ENCODE assay signal across 20 cellular contexts in genomic region chr6:41695825-41696224, GRCh38. TPM values are rescaled to one million over a fixed set of nuclear protein-coding genes. Genes with fewer than 3 reads are reported as not detected.
DNase-seq lines count a peak whose midpoint lies in the region; ATAC-seq, FAIRE-seq and TF ChIP-seq lines count a peak whose summit lies in the region.
"Had no signal": no experiment of that assay in that cellular context is flagged by ENCODE, and none has a peak within 500 bp of the region (broad histone marks: within the 10 kb centered on the region; RNA-seq: fewer than 3 reads in every experiment).

No MANE protein-coding gene starts in this region.

- H3K9me3 ChIP-seq in HepG2 (ENCODE audit: low read length), result no peaks in the 10 kb centered on the region
- H3K9me3 ChIP-seq: SJSA1 had no signal

- DNase-seq in HepG2 (ENCODE audit: low spot score), result no peak
- peak in 16 of 49 donors; percentile 17 to 62 (median 35) for DNase-seq in substantia nigra (lab: John Stamatoyannopoulos, UW)
- DNase-seq in NOMO-1 treated with dmso at 0.1 percent for 144 hours (lab: John Stamatoyannopoulos, UW; ENCODE audit: unreplicated experiment), result no peak
- DNase-seq: ACHN, COR-L47, DMS 273 treated with DMSO at 0.1 percent for 48 hours, GDM1, KG1, NCI-H1417, NCI-H187 treated with DMSO at 0.1 percent for 48 hours, NCI-H345, NCI-H524 treated with DMSO at 0.1 percent for 48 hours, PC-9 had no signal

- TF ChIP-seq CTCF in HepG2 (CRISPR knock-in tag; IDR thresholded peaks at IDR 0.05), result no peak

- TF ChIP-seq RAD21 in HepG2 (CRISPR knock-in tag; IDR thresholded peaks at IDR 0.05), result no peak

- no peak overlapping the region for H3K9ac ChIP-seq in HepG2 (ENCODE audit: insufficient read depth, low read depth, low read length)

- CTCF ChIA-PET in HepG2 (lab: Yijun Ruan, JAX; ENCODE audit: low intra/inter-chr PET ratio, low total read pairs), result no interaction called here

- H3K27me3 ChIP-seq in HepG2 (ENCODE audit: control insufficient read depth in 1 of 2, insufficient read depth in 2 of 2, low read length in 2 of 2), result no peaks in the 10 kb centered on the region
- H3K27me3 ChIP-seq: SJSA1 had no signal

- intact Hi-C loops in HepG2 (cut with micrococcal nuclease; ENCODE audit: unreplicated experiment), result no loop called here

- no peaks in the 10 kb centered on the region for H3K79me2 ChIP-seq in HepG2 (ENCODE audit: insufficient read depth, low read length)

- H3K36me3 ChIP-seq in HepG2 (replicated peaks in 1 of 2; ENCODE audit: control insufficient read depth in 1 of 2, insufficient read depth in 2 of 2, low read length in 2 of 2), result peaks cover 0 to 4% of the 10 kb centered on the region in 2 experiments; a peak in 2 of 5 replicates
- H3K36me3 ChIP-seq: SJSA1 had no signal

- no peak overlapping the region for H3K4me2 ChIP-seq in HepG2 (ENCODE audit: low read depth, low read length)
- H3K4me2 ChIP-seq: PC-9 had no signal

- no peak for FAIRE-seq in HepG2 (lab: Jason Lieb, UNC)
- FAIRE-seq: H1 had no signal

- no peak overlapping the region for H2AFZ ChIP-seq in HepG2 (ENCODE audit: low read length)
- H2AFZ ChIP-seq: PC-9 had no signal

- TF ChIP-seq EP300 in HepG2 (IDR thresholded peaks at IDR 0.05; ENCODE audit: low read depth in 2 of 2, low read length in 2 of 2), result no peak
- TF ChIP-seq EP300 in HepG2 (CRISPR knock-in tag; IDR thresholded peaks at IDR 0.05; ENCODE audit: borderline replicate concordance), result no peak

- POLR2A ChIA-PET in HepG2 (lab: Yijun Ruan, JAX), result no interaction called here

- BruUV-seq in HepG2 (replicated peaks; lab: Mats Ljungman, UMichigan), result no TSS peak

- H4K20me1 ChIP-seq in HepG2 (ENCODE audit: insufficient read depth, low read length), result no peaks in the 10 kb centered on the region

- WGBS in HepG2 (ENCODE audit: low lambda C conversion rate), result 79% methylated on average over 2 of the region's 6 CpGs

- ATAC-seq in HepG2 (peak; percentile 50), GM19455 (IDR thresholded peaks at IDR 0.05; ENCODE audit: unreplicated experiment) (no peak), GM21515 (IDR thresholded peaks at IDR 0.05; ENCODE audit: unreplicated experiment) (no peak), GM18870 (IDR thresholded peaks at IDR 0.05; ENCODE audit: unreplicated experiment) (no peak)

- in situ Hi-C loops in HepG2 (cut with HindIII; ENCODE audit: extremely low pct_ligation_motif_present, low pct_unique_long_range_greater_than_20kb), result no loop called here

- no peak for TF ChIP-seq POLR2A in HepG2 (IDR thresholded peaks at IDR 0.05; ENCODE audit: insufficient read depth in 1 of 2, low read depth in 2 of 2, low read length in 2 of 2)

- H3K27ac ChIP-seq in angular gyrus (ENCODE audit: low read depth, low read length), result peak overlapping the region; percentile 99
- peak overlapping the region; percentile 100 for H3K27ac ChIP-seq in cingulate gyrus (ENCODE audit: low read depth, low read length)
- no peak overlapping the region for H3K27ac ChIP-seq in HepG2 (ENCODE audit: extremely low read length, insufficient read depth, low read length)
- peak overlapping the region; percentile 100 for H3K27ac ChIP-seq in substantia nigra (ENCODE audit: low read depth, low read length, poor library complexity, severe bottlenecking)
- H3K27ac ChIP-seq: PC-9, SJSA1 had no signal

- H3K4me3 ChIP-seq in HepG2 (replicated peaks in 1 of 3; ENCODE audit: insufficient read depth in 1 of 3, low read depth in 2 of 3, low read length in 3 of 3), result no peak overlapping the region
- H3K4me3 ChIP-seq: PC-9, SJSA1 had no signal

- peaks cover 11% of the 10 kb centered on the region; the same call in 1 of the 2 replicates for H3K4me1 ChIP-seq in HepG2 (ENCODE audit: insufficient read depth, low read length)

RNA-seq across cellular contexts. Expression of gene TFEB, which starts 39.6 kb away (rescaled TPM):
- 12.8 and 13.3 TPM in 2 replicates for total RNA-seq in HepG2 (2016; rRNA removed; fragmentation: Illumina TruSeq; extraction: Trizol)
- 7.3 and 10.0 TPM in 2 replicates for total RNA-seq in HepG2 (2016; cell fraction: cytosol; rRNA removed; fragmentation: Illumina TruSeq; extraction: Trizol; ENCODE audit: low read depth)
- total RNA-seq in HepG2 (2016; cell fraction: insoluble cytoplasmic fraction; rRNA removed; fragmentation: Illumina TruSeq; extraction: Trizol), result 10.9 and 15.1 TPM in 2 replicates
- total RNA-seq in HepG2 (2016; cell fraction: membrane; rRNA removed; fragmentation: Illumina TruSeq; extraction: Trizol), result 15.3 and 15.8 TPM in 2 replicates
- total RNA-seq in HepG2 (2016; cell fraction: nucleus; rRNA removed; fragmentation: Illumina TruSeq; extraction: Trizol), result 9.0 and 11.5 TPM in 2 replicates
- polyA plus RNA-seq in HepG2 (2011; rRNA removed), result 18.7 and 21.6 TPM in 2 replicates
- 7.6 and 16.3 TPM in 2 replicates for polyA plus RNA-seq in HepG2 (2011; cell fraction: cytosol; rRNA removed)
- 14.8 and 19.8 TPM in 2 replicates for polyA plus RNA-seq in HepG2 (2011; cell fraction: nucleus; rRNA removed)
- 4.8 and 7.7 TPM in 2 replicates for polyA plus RNA-seq in HepG2 (2012)
- polyA plus RNA-seq in HepG2 (2016; cell fraction: cytosol; fragmentation: Illumina TruSeq; extraction: Trizol; ENCODE audit: low read depth), result 8.4 and 9.0 TPM in 2 replicates
- 13.2 and 14.2 TPM in 2 replicates for polyA plus RNA-seq in HepG2 (2016; cell fraction: insoluble cytoplasmic fraction; fragmentation: Illumina TruSeq; extraction: Trizol; ENCODE audit: low read depth)
- 12.3 and 14.8 TPM in 2 replicates for polyA plus RNA-seq in HepG2 (2016; cell fraction: membrane; fragmentation: Illumina TruSeq; extraction: Trizol; ENCODE audit: low read depth)
- 26.4 and 27.9 TPM in 2 replicates for polyA plus RNA-seq in HepG2 (2016; cell fraction: nucleus; fragmentation: Illumina TruSeq; extraction: Trizol; ENCODE audit: insufficient read depth, low read depth)
- 22.8 and 39.7 TPM in 2 replicates for polyA minus RNA-seq in HepG2 (2011; rRNA and poly(A)+ RNA removed; ENCODE audit: low replicate concordance)
- polyA minus RNA-seq in HepG2 (2011; cell fraction: cytosol; rRNA and poly(A)+ RNA removed), result 9.2 and 12.8 TPM in 2 replicates
- polyA minus RNA-seq in HepG2 (2011; cell fraction: nucleus; rRNA and poly(A)+ RNA removed), result 9.1 and 10.8 TPM in 2 replicates

RNA-seq across cellular contexts. Expression of gene PGC, which starts 51.4 kb away (rescaled TPM):
- 225 and 502 TPM in 2 replicates for total RNA-seq in HepG2 (2016; rRNA removed; fragmentation: Illumina TruSeq; extraction: Trizol)
- 33.5 and 35.5 TPM in 2 replicates for total RNA-seq in HepG2 (2016; cell fraction: cytosol; rRNA removed; fragmentation: Illumina TruSeq; extraction: Trizol; ENCODE audit: low read depth)
- 215 and 502 TPM in 2 replicates for total RNA-seq in HepG2 (2016; cell fraction: insoluble cytoplasmic fraction; rRNA removed; fragmentation: Illumina TruSeq; extraction: Trizol)
- 52.5 and 53.3 TPM in 2 replicates for total RNA-seq in HepG2 (2016; cell fraction: membrane; rRNA removed; fragmentation: Illumina TruSeq; extraction: Trizol)
- total RNA-seq in HepG2 (2016; cell fraction: nucleus; rRNA removed; fragmentation: Illumina TruSeq; extraction: Trizol), result 408 and 459 TPM in 2 replicates
- polyA plus RNA-seq in HepG2 (2011; rRNA removed), result 397 and 426 TPM in 2 replicates
- polyA plus RNA-seq in HepG2 (2011; cell fraction: cytosol; rRNA removed), result 243 and 350 TPM in 2 replicates
- 216 and 252 TPM in 2 replicates for polyA plus RNA-seq in HepG2 (2011; cell fraction: nucleus; rRNA removed)
- polyA plus RNA-seq in HepG2 (2012), result 62.0 and 149 TPM in 2 replicates
- 47.7 and 50.1 TPM in 2 replicates for polyA plus RNA-seq in HepG2 (2016; cell fraction: cytosol; fragmentation: Illumina TruSeq; extraction: Trizol; ENCODE audit: low read depth)
- polyA plus RNA-seq in HepG2 (2016; cell fraction: insoluble cytoplasmic fraction; fragmentation: Illumina TruSeq; extraction: Trizol; ENCODE audit: low read depth), result 245 and 256 TPM in 2 replicates
- 48.1 and 51.7 TPM in 2 replicates for polyA plus RNA-seq in HepG2 (2016; cell fraction: membrane; fragmentation: Illumina TruSeq; extraction: Trizol; ENCODE audit: low read depth)
- polyA plus RNA-seq in HepG2 (2016; cell fraction: nucleus; fragmentation: Illumina TruSeq; extraction: Trizol; ENCODE audit: insufficient read depth, low read depth), result 704 and 739 TPM in 2 replicates
- 0.21 and 469 TPM in 2 replicates for polyA minus RNA-seq in HepG2 (2011; rRNA and poly(A)+ RNA removed; ENCODE audit: low replicate concordance)
- 339 and 439 TPM in 2 replicates for polyA minus RNA-seq in HepG2 (2011; cell fraction: cytosol; rRNA and poly(A)+ RNA removed)
- polyA minus RNA-seq in HepG2 (2011; cell fraction: nucleus; rRNA and poly(A)+ RNA removed), result 61.8 and 63.7 TPM in 2 replicates
- total RNA-seq: H1, PC-9, SJSA1 had no signal

RNA-seq across cellular contexts. Expression of gene MDFI, which starts 57.6 kb away (rescaled TPM):
- total RNA-seq in HepG2 (2016; rRNA removed; fragmentation: Illumina TruSeq; extraction: Trizol), result not detected in 2 replicates
- total RNA-seq in HepG2 (2016; cell fraction: cytosol; rRNA removed; fragmentation: Illumina TruSeq; extraction: Trizol; ENCODE audit: low read depth), result not detected in 2 replicates
- total RNA-seq in HepG2 (2016; cell fraction: insoluble cytoplasmic fraction; rRNA removed; fragmentation: Illumina TruSeq; extraction: Trizol), result not detected in 2 replicates
- not detected in 2 replicates for total RNA-seq in HepG2 (2016; cell fraction: membrane; rRNA removed; fragmentation: Illumina TruSeq; extraction: Trizol)
- total RNA-seq in HepG2 (2016; cell fraction: nucleus; rRNA removed; fragmentation: Illumina TruSeq; extraction: Trizol), result not detected in 2 replicates
- polyA plus RNA-seq in HepG2 (2011; rRNA removed), result 0.28 and 0.30 TPM in 2 replicates
- 0.38 and 0.42 TPM in 2 replicates for polyA plus RNA-seq in HepG2 (2011; cell fraction: cytosol; rRNA removed)
- 0.23 and 0.29 TPM in 2 replicates for polyA plus RNA-seq in HepG2 (2011; cell fraction: nucleus; rRNA removed)
- polyA plus RNA-seq in HepG2 (2012), result 0.19 TPM in 1 of 2 replicates, not detected in the other
- 0.57 TPM in 1 of 2 replicates, not detected in the other for polyA plus RNA-seq in HepG2 (2016; cell fraction: cytosol; fragmentation: Illumina TruSeq; extraction: Trizol; ENCODE audit: low read depth)
- not detected in 2 replicates for polyA plus RNA-seq in HepG2 (2016; cell fraction: insoluble cytoplasmic fraction; fragmentation: Illumina TruSeq; extraction: Trizol; ENCODE audit: low read depth)
- not detected in 2 replicates for polyA plus RNA-seq in HepG2 (2016; cell fraction: membrane; fragmentation: Illumina TruSeq; extraction: Trizol; ENCODE audit: low read depth)
- polyA plus RNA-seq in HepG2 (2016; cell fraction: nucleus; fragmentation: Illumina TruSeq; extraction: Trizol; ENCODE audit: insufficient read depth, low read depth), result not detected in 2 replicates
- polyA minus RNA-seq in HepG2 (2011; rRNA and poly(A)+ RNA removed; ENCODE audit: low replicate concordance), result 0.18 TPM in 1 of 2 replicates, not detected in the other
- not detected in 2 replicates for polyA minus RNA-seq in HepG2 (2011; cell fraction: cytosol; rRNA and poly(A)+ RNA removed)
- not detected in 2 replicates for polyA minus RNA-seq in HepG2 (2011; cell fraction: nucleus; rRNA and poly(A)+ RNA removed)
- total RNA-seq: SJSA1 had no signal
